38 cellular contexts compared by ENCODE assay signal in genomic region chr15:59963925-59964324, GRCh38. TPM values are rescaled to one million over a fixed set of nuclear protein-coding genes. Genes with fewer than 3 reads are reported as not detected.
"Had no signal": no experiment of that assay in that cellular context is flagged by ENCODE, and none has a peak within 500 bp of the region (broad histone marks: within the 10 kb centered on the region; RNA-seq: fewer than 3 reads in every experiment).

No MANE protein-coding gene starts in this region.

- H3K4me3 ChIP-seq: MG63 had no signal

- H3K36me3 ChIP-seq: MG63 had no signal

- DNase-seq: Karpas-422, Kasumi-1, MG63, MM.1S, MV-4-11, NCI-H1048, NCI-H1092, NCI-H1092 treated with DMSO at 0.1 percent for 48 hours, NCI-H1105, NCI-H1105 treated with DMSO at 0.1 percent for 48 hours, NCI-H1417, NCI-H1417 treated with DMSO at 0.1 percent for 48 hours, NCI-H1436, NCI-H1436 treated with DMSO at 0.1 percent for 48 hours, NCI-H146, NCI-H1694, NCI-H1694 treated with DMSO at 0.1 percent for 48 hours, NCI-H187, NCI-H187 treated with DMSO at 0.1 percent for 48 hours, NCI-H1930, NCI-H2029, NCI-H2029 treated with DMSO at 0.1 percent for 48 hours, NCI-H2081, NCI-H2081 treated with DMSO at 0.1 percent for 48 hours, NCI-H2107, NCI-H2171, NCI-H2171 treated with DMSO at 0.1 percent for 48 hours, NCI-H2227 treated with DMSO at 0.1 percent for 48 hours, NCI-H226, NCI-H345, NCI-H446, NCI-H446 treated with DMSO at 0.1 percent for 48 hours, NCI-H510A, NCI-H510A treated with DMSO at 0.1 percent for 48 hours, NCI-H524 treated with DMSO at 0.1 percent for 48 hours had no signal

- H3K27me3 ChIP-seq: MG63 had no signal

RNA-seq across cellular contexts. Expression of gene FOXB1, which starts 40.2 kb away (rescaled TPM):
- total RNA-seq: LHCN-M2, M059J, MCF 10A had no signal
